13 cellular contexts compared by ENCODE assay signal in the genomic region with DNA sequence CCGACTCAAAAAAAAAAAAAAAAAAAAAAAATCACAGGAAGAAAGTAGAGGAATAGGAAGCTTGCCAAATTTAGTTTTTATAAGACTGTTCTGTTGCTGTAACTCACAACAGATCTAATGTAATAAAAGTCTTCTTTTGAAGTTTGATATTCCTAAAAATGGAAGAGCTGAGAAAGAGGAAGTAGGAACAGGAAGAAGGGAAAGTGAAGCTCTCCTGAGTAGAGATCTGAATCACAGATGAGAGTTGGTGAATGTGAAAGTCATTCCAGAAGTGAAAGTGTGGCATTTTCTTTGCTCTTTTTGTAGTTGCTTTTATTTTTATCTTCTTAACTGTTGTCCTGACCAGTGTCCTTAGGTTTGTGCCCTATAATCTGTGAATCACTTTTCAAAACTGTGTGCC. TPM values are rescaled to one million over a fixed set of nuclear protein-coding genes. Genes with fewer than 3 reads are reported as not detected.
DNase-seq lines count a peak whose midpoint lies in the region; ATAC-seq and TF ChIP-seq lines count a peak whose summit lies in the region.
"Had no signal": no experiment of that assay in that cellular context is flagged by ENCODE, and none has a peak within 500 bp of the region (broad histone marks: within the 10 kb centered on the region; RNA-seq: fewer than 3 reads in every experiment).

No MANE protein-coding gene starts in this region.

- H3K4me3 ChIP-seq in Caco-2 (ENCODE audit: low read depth, low read length) = no peak overlapping the region

- no peaks in the 10 kb centered on the region for H3K9me3 ChIP-seq in Caco-2

- ATAC-seq in memory B cell (ENCODE audit: low read depth) = no peak
- ATAC-seq in HG03196 (IDR thresholded peaks at IDR 0.05; ENCODE audit: unreplicated experiment) = no peak
- no peak for ATAC-seq in GM21447 (IDR thresholded peaks at IDR 0.05; ENCODE audit: unreplicated experiment)
- no peak for ATAC-seq in HG03159 (IDR thresholded peaks at IDR 0.05; ENCODE audit: unreplicated experiment)

- H3K27me3 Mint-ChIP-seq in Caco-2 (ENCODE audit: insufficient read depth, unreplicated experiment) (no peaks in the 10 kb centered on the region), HFFc6 (ENCODE audit: insufficient read depth) (no peaks in the 10 kb centered on the region), memory B cell (no peaks in the 10 kb centered on the region)

- peak overlapping the region; percentile 21 for H3K27ac ChIP-seq in VCaP

- H3K36me3 Mint-ChIP-seq in Caco-2 (ENCODE audit: insufficient read depth, unreplicated experiment) = peaks cover 32% of the 10 kb centered on the region
- peaks cover 24% of the 10 kb centered on the region for H3K36me3 Mint-ChIP-seq in HFFc6 (ENCODE audit: low read depth)
- H3K36me3 Mint-ChIP-seq in memory B cell = no peaks in the 10 kb centered on the region

- H3K4me1 Mint-ChIP-seq in Caco-2 (ENCODE audit: low read depth, unreplicated experiment) (peaks cover 17% of the 10 kb centered on the region), HFFc6 (ENCODE audit: low read depth) (peaks cover 44% of the 10 kb centered on the region), memory B cell (peaks cover 23% of the 10 kb centered on the region)

- peaks cover 16% of the 10 kb centered on the region for H3K4me1 ChIP-seq in Caco-2

- H3K36me3 ChIP-seq in Caco-2 (ENCODE audit: control insufficient read depth, insufficient read depth, low read length) = no peaks in the 10 kb centered on the region

- BruUV-seq in Caco-2 (replicated peaks; lab: Mats Ljungman, UMichigan) = no TSS peak

- no peak overlapping the region for H3K27ac Mint-ChIP-seq in Caco-2 (ENCODE audit: unreplicated experiment)
- H3K27ac Mint-ChIP-seq in HFFc6 = peak overlapping the region; percentile 48; the same call in 1 of the 2 replicates
- H3K27ac Mint-ChIP-seq in memory B cell = peak overlapping the region; percentile 46

- DNase-seq in Caco-2 (no peak), HFFc6 (no peak), memory B cell (ENCODE audit: low spot score in 2 of 2) (no peak), foreskin melanocyte (no peak)
- DNase-seq: EL, hippocampal formation, NCI-H2171 treated with DMSO at 0.1 percent for 48 hours, SHP77 treated with DMSO at 0.1 percent for 48 hours, substantia nigra had no signal

- CTCF ChIA-PET in Caco-2 (lab: Charles Lee) = interaction anchor here (0.7 kb wide), 1 partner anchor 72 kb away, joined by 3 read pairs; a partner anchor contains a TSS

- POLR2A ChIA-PET in Caco-2 (lab: Charles Lee) = no interaction called here

- intact Hi-C loops in Caco-2 (cut with micrococcal nuclease; ENCODE audit: unreplicated experiment) = no loop called here

- H3K4me3 Mint-ChIP-seq in Caco-2 (ENCODE audit: unreplicated experiment) = peak overlapping the region; percentile 97
- H3K4me3 Mint-ChIP-seq in HFFc6 = peak overlapping the region; percentile 37; the same call in 1 of the 2 replicates
- H3K4me3 Mint-ChIP-seq in memory B cell = peak overlapping the region; percentile 74

- H3K9me3 Mint-ChIP-seq in Caco-2 (ENCODE audit: unreplicated experiment) (no peaks in the 10 kb centered on the region), HFFc6 (no peaks in the 10 kb centered on the region), memory B cell (no peaks in the 10 kb centered on the region)

- H3K27me3 ChIP-seq in Caco-2 (replicated peaks; ENCODE audit: control insufficient read depth, insufficient read depth, low read length) = no peaks in the 10 kb centered on the region

- no peak for TF ChIP-seq CTCF in Caco-2 (IDR thresholded peaks at IDR 0.05; ENCODE audit: insufficient read depth in 1 of 2, low read depth in 1 of 2, low read length in 1 of 2, severe bottlenecking in 1 of 2, unreplicated experiment in 1 of 2)
- no peak for TF ChIP-seq CTCF in HFFc6 (IDR thresholded peaks at IDR 0.05)
- TF ChIP-seq CTCF in VCaP (conservative IDR thresholded peaks at IDR 0.05) = no peak

RNA-seq across cellular contexts. Expression of a gene that starts 2.1 kb away (rescaled TPM):
- total RNA-seq in Caco-2 (2022) = 173 and 179 TPM in 2 replicates
- total RNA-seq in HFFc6 (2021; fragmentation: NEBNext Ultra II Directional; extraction: Animal tissue kit (Norgen Biotek cat#: 25700)) = 100 to 1,000 TPM; 135 to 152 (median 142) TPM

RNA-seq across cellular contexts. Expression of a gene that starts 11.8 kb away (rescaled TPM):
- total RNA-seq in Caco-2 (2022) = 12.0 and 15.1 TPM in 2 replicates
- total RNA-seq in HFFc6 (2021; fragmentation: NEBNext Ultra II Directional; extraction: Animal tissue kit (Norgen Biotek cat#: 25700)) = 10 to 100 TPM; 34.0 to 38.9 (median 35.8) TPM

Comparison
In these comparisons a context has a peak if more than half of its experiments do, and no peak if none do; other contexts are left out.
1. H3K4me3 Mint-ChIP-seq: peak in every context shown above with its lines; median percentile 97 in Caco-2; 74 in memory B cell; 37 in HFFc6.